In the genomic region with DNA sequence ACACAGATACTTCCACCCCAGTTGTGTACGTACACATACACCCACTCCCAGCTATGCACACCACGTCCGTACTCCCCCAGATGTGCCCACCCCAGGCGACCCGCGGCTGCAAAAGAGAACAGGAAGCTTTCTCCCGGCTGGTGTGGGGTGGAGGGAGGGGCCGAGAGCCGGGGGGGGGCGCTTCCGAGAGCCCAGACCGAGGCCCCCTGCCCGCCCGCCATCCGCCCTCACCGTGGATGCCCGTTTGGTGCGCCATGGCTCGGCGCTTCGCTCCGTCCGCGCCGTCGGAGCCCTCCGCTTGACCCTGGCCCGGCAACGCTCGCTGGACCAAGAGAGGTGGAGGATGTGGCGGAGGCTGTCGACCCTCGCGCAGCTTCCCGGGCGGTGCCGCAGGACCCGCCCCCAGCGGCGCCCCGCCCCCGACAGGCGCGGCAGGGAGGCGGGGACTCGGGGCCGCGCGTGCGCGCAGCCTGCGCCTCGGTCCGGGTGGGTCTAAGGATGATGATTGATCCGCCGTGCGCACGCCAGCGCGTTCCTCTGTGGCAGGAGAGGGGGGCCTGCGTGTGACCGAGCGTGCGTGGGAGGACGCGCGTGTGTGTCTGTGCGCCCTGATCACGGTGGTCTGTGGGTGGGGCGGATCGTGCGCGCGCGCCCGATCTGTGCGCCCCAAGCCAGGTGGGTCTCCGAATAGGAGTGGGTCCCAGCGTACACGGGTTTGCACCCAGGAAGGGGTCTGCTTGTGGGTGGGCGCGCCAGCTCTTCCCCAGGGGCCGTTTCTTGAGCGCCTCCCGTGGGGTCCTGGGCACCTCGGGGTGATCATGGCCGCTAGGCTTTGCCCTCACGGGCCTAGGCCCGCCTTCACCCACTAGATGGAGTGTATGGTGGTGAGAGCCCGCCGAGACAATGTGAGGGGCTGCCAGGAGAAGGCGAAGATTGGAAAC, we compare ENCODE assay signal across 8 cellular contexts.
DNase-seq lines count a peak whose midpoint lies in the region; ATAC-seq lines count a peak whose summit lies in the region.

TSS of gene TWF2 (minus strand) at position 398 of the 941 bp plus-strand sequence. CDS start at position 256, 142 bp downstream.

- H3K27me3 ChIP-seq in effector memory CD4-positive, alpha-beta T cell (replicated peaks; ENCODE audit: control insufficient read depth, insufficient read depth, low read length, poor library complexity, severe bottlenecking): no peaks in the 10 kb centered on the region

- H3K4me1 Mint-ChIP-seq in memory B cell: peaks cover 52% of the 10 kb centered on the region

- H3K36me3 ChIP-seq in effector memory CD4-positive, alpha-beta T cell (ENCODE audit: control insufficient read depth, insufficient read depth, low read length): peaks cover 11% of the 10 kb centered on the region

- DNase-seq in AG08396 (ENCODE audit: low spot score) (peak; percentile 98), NCI-H774 (lab: John Stamatoyannopoulos, UW) (peak; percentile 30), memory B cell (ENCODE audit: low spot score in 2 of 2) (peak; percentile 81 to 83)
- DNase-seq in activated CD8-positive, alpha-beta memory T cell treated with anti-CD3 and anti-CD28 coated beads for 24 hours: peak; percentile 94
- DNase-seq in effector memory CD4-positive, alpha-beta T cell: peak; percentile 78 to 81 (median 78)
- DNase-seq in stimulated activated CD8-positive, alpha-beta memory T cell treated with anti-CD3 and anti-CD28 coated beads, Interleukin-12 subunit alpha, Interleukin-12 subunit beta, amount 100 ng/mL, for 1 hour (ENCODE audit: low read depth): peak; percentile 73

- peaks cover 3% of the 10 kb centered on the region for H3K36me3 Mint-ChIP-seq in memory B cell

- no peaks in the 10 kb centered on the region for H3K27me3 Mint-ChIP-seq in memory B cell

- H3K4me1 ChIP-seq in effector memory CD4-positive, alpha-beta T cell (ENCODE audit: control insufficient read depth, insufficient read depth, low read length, poor library complexity, severe bottlenecking): peaks cover 52% of the 10 kb centered on the region

- H3K9me3 Mint-ChIP-seq in memory B cell: no peaks in the 10 kb centered on the region

- peak within 1 kb of the TSS; percentile 97 for H3K4me3 Mint-ChIP-seq in memory B cell

- H3K9me3 ChIP-seq in effector memory CD4-positive, alpha-beta T cell (ENCODE audit: control insufficient read depth, low read length): no peaks in the 10 kb centered on the region

- peak within 1 kb of the TSS; percentile 88 for H3K27ac Mint-ChIP-seq in memory B cell

- ATAC-seq in GM18868 (IDR thresholded peaks at IDR 0.05; ENCODE audit: unreplicated experiment): peak; percentile 78
- ATAC-seq in HG03103 (IDR thresholded peaks at IDR 0.05; ENCODE audit: low read depth, unreplicated experiment): peak; percentile 50
- peak; percentile 85 for ATAC-seq in memory B cell (ENCODE audit: low read depth)

- peak within 1 kb of the TSS; percentile 95 for H3K27ac ChIP-seq in effector memory CD4-positive, alpha-beta T cell (ENCODE audit: insufficient read depth, low read length, poor library complexity, severe bottlenecking)

- H3K4me3 ChIP-seq in effector memory CD4-positive, alpha-beta T cell (ENCODE audit: insufficient read depth, low read depth, low read length, poor library complexity, severe bottlenecking): peak within 1 kb of the TSS; percentile 89

Comparison
In these comparisons a context has a peak if more than half of its experiments do, and no peak if none do; other contexts are left out.
1. Peak in every context shown above with its lines: DNase-seq, ATAC-seq, H3K4me3 ChIP-seq and H3K27ac ChIP-seq.
2. DNase-seq: peak in every context shown above with its lines; median percentile 98 in AG08396; 94 in activated CD8-positive, alpha-beta memory T cell treated with anti-CD3 and anti-CD28 coated beads for 24 hours; 82 in memory B cell; 78 in effector memory CD4-positive, alpha-beta T cell; 73 in stimulated activated CD8-positive, alpha-beta memory T cell treated with anti-CD3 and anti-CD28 coated beads, Interleukin-12 subunit alpha, Interleukin-12 subunit beta, amount 100 ng/mL, for 1 hour; 30 in NCI-H774.